ENCODE assay signal across 1 cellular context in the genomic region with DNA sequence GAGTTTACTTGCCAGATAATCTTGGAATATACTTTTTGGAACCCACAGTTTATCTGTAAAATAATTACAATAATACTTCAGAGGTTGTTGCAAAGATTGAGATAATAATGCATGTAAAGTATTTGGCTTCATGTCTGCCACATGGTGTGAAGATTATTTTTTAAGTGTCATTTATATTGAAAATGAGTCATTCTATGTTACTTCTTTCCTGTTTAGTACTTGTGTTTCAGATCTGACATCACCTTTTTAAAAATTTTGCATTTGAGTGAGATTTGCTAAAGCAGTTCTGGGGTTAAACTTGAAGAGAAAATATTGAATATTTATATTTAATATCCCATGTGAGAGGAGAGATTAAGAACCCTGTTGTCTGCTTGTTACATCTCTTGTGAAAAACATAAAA.
TF ChIP-seq lines count a peak whose summit lies in the region.

No MANE protein-coding gene starts in this region.

TF ChIP-seq in HEK293, 187 proteins besides CTCF, POLR2A, EP300 and RAD21 (continued from another document):
- TF ChIP-seq, protein P1, sequence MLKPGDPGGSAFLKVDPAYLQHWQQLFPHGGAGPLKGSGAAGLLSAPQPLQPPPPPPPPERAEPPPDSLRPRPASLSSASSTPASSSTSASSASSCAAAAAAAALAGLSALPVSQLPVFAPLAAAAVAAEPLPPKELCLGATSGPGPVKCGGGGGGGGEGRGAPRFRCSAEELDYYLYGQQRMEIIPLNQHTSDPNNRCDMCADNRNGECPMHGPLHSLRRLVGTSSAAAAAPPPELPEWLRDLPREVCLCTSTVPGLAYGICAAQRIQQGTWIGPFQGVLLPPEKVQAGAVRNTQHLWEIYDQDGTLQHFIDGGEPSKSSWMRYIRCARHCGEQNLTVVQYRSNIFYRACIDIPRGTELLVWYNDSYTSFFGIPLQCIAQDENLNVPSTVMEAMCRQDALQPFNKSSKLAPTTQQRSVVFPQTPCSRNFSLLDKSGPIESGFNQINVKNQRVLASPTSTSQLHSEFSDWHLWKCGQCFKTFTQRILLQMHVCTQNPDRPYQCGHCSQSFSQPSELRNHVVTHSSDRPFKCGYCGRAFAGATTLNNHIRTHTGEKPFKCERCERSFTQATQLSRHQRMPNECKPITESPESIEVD (tag by site-specific recombination; IDR thresholded peaks at IDR 0.05) = peak; percentile 63
- no peak for TF ChIP-seq ZNF621 (tag by site-specific recombination; IDR thresholded peaks at IDR 0.05)
